ENCODE assay signal across 19 cellular contexts in the genomic region with DNA sequence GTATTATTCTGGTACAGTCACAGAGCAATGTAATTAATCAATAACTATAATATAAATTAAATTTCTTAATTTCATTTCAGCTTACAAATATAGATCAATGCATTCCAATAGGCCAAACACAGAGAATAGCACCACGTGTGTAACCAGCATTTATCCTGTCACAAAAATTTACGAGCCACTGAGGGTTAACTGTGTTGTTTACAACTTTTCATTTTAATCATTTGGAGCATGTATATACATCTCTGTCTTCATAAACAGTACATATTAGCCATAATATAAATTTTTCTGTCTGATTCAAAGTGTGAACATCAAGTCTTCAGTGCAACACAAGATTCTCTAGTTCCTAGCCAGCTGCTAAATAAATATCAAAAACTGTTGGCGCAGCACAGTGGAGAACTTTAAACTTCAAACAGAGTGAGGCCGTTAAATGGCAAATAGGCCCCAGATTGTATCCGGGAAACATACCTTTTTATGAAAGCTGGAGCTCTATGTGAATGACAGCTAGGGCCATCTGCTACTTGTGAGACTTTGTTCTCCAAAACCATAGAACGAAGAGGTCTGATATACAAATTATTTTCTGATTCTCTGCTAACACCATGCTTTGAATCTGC.
"Had no signal": no experiment of that assay in that cellular context is flagged by ENCODE, and none has a peak within 500 bp of the region (broad histone marks: within the 10 kb centered on the region; RNA-seq: fewer than 3 reads in every experiment).

No MANE protein-coding gene starts in this region.

- H3K36me3 ChIP-seq: colonic mucosa, left lung, lower lobe of right lung, neutrophil, sigmoid colon had no signal

- H3K27ac ChIP-seq: colonic mucosa, foreskin keratinocyte, left lung, lower lobe of right lung, neutrophil, sigmoid colon, skin epidermis had no signal

- H3K27me3 ChIP-seq: colonic mucosa, foreskin keratinocyte, left lung, neutrophil, sigmoid colon had no signal

- H3K4me1 ChIP-seq: colonic mucosa, foreskin keratinocyte, left lung had no signal

- ATAC-seq: foreskin keratinocyte, left lung, lower lobe of right lung had no signal

- H3K4me3 ChIP-seq: colonic mucosa, left lung, lower lobe of right lung, sigmoid colon, skin epidermis had no signal

- FAIRE-seq: endothelial cell of umbilical vein had no signal

- H3K9me3 ChIP-seq: colonic mucosa, left lung, lower lobe of right lung, neutrophil, sigmoid colon had no signal

- DNase-seq: colonic mucosa; dermis blood vessel endothelial cell; endodermal cell; erythroblast; foreskin keratinocyte; head of caudate nucleus; hippocampal formation; kidney glomerular epithelial cell; left lung; lower lobe of right lung; naive B cell; nephron progenitor cell; sigmoid colon; stimulated activated CD4-positive, alpha-beta T cell treated with anti-CD3 and anti-CD28 coated beads, Interleukin-12 subunit alpha, Interleukin-12 subunit beta, amount 100 ng/mL, for 4 hours; stimulated activated naive CD4-positive, alpha-beta T cell treated with Interleukin-2 at 50 U/mL for 16 hours; trophoblast cell had no signal
